ENCODE assay signal across 27 cellular contexts in the genomic region with DNA sequence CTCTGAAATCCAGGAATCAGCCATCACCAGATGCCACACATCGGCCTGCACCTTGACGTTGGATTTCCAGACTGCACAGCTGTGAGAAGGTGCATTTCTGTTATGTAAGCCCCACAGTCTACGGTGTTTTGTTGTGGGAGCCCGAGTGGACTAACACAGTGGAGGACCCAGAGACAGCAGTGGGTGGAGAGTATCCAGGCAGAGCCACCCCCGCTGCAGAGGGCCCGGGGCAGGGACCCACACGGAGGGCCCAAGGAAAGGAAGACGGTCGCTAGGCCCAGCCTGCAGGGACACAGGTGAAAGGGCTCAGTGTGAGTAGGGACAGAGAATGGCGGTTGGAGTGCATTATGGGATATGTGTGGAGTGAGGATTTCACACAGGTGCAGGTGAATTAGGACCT.
"Had no signal": no experiment of that assay in that cellular context is flagged by ENCODE, and none has a peak within 500 bp of the region (broad histone marks: within the 10 kb centered on the region; RNA-seq: fewer than 3 reads in every experiment).

No MANE protein-coding gene starts in this region.

- H3K4me1 ChIP-seq: colonic mucosa, esophagus squamous epithelium, gastrocnemius medialis, heart right ventricle, left lung, lower lobe of right lung had no signal

- H3K9me3 ChIP-seq: colonic mucosa, esophagus squamous epithelium, gastrocnemius medialis, left lung, mucosa of descending colon had no signal

- H3K27me3 ChIP-seq: colonic mucosa, esophagus squamous epithelium had no signal

- H3K36me3 Mint-ChIP-seq: mesothelial cell of epicardium had no signal

- H3K27ac ChIP-seq: colonic mucosa, epithelial cell of prostate, esophagus squamous epithelium, gastrocnemius medialis, heart right ventricle, left lung, lower lobe of right lung had no signal

- H3K4me3 Mint-ChIP-seq: dendritic cell treated with granulocyte-macrophage colony-stimulating factor and Interleukin-4, amounts not matched to agents 40 ng/mL and 50 ng/mL, for 4 days; effector memory CD8-positive, alpha-beta T cell; endodermal cell; mesothelial cell of epicardium had no signal

- DNase-seq: colonic mucosa; cortex of kidney; effector CD8-positive, alpha-beta T cell; effector memory CD8-positive, alpha-beta T cell; endodermal cell; erythroblast; esophagus squamous epithelium; foreskin fibroblast; foreskin melanocyte; gastrocnemius medialis; glutamatergic neuron; head of caudate nucleus; heart right ventricle; hippocampal formation; left cardiac atrium; left lung; left ventricle myocardium superior; lower lobe of right lung; mesenchymal stem cell; mucosa of descending colon had no signal

- H3K4me1 Mint-ChIP-seq: endodermal cell, mesothelial cell of epicardium had no signal

- H3K27me3 Mint-ChIP-seq: dendritic cell treated with granulocyte-macrophage colony-stimulating factor and Interleukin-4, amounts not matched to agents 40 ng/mL and 50 ng/mL, for 4 days had no signal

- H3K4me3 ChIP-seq: colonic mucosa, esophagus squamous epithelium, gastrocnemius medialis, heart right ventricle, left lung, lower lobe of right lung, mucosa of descending colon had no signal

- H3K36me3 ChIP-seq: colonic mucosa, esophagus squamous epithelium, gastrocnemius medialis, heart right ventricle, left lung, lower lobe of right lung had no signal

- ATAC-seq: effector memory CD8-positive, alpha-beta T cell; esophagus mucosa; gastrocnemius medialis; heart right ventricle; left cardiac atrium; left lung; left ventricle myocardium superior; mucosa of descending colon had no signal

- H3K27ac Mint-ChIP-seq: dendritic cell treated with granulocyte-macrophage colony-stimulating factor and Interleukin-4, amounts not matched to agents 40 ng/mL and 50 ng/mL, for 4 days; effector memory CD8-positive, alpha-beta T cell; endodermal cell; mesothelial cell of epicardium had no signal

- FAIRE-seq: endometrium, islet of Langerhans, keratinocyte had no signal
